ENCODE assay signal across 27 cellular contexts in the genomic region with DNA sequence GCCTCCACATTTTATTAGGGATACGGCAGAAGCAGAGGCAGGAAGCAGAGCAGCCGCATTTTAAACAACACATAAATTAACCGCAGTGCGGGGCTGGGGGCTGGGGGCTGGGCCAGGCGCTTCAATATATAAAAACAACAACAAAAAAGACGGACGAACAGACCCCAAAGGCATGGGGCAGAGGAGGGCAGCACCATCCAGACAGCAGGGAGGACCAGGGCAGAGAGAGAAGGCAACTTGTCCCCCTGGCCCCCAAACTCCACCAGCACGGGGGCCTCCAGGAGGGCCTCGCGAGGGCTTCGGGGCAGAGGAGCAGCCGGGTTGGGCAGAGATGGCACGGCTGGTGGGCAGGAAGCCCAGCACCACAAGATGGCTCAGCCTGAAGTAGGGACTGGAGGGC.
"Had no signal": no experiment of that assay in that cellular context is flagged by ENCODE, and none has a peak within 500 bp of the region (broad histone marks: within the 10 kb centered on the region; RNA-seq: fewer than 3 reads in every experiment).

No MANE protein-coding gene starts in this region.

- H3K27ac Mint-ChIP-seq: activated B cell treated with CpG ODN at 0.5 μM for 24 hours; activated CD4-positive, alpha-beta T cell treated with anti-CD3 and anti-CD28 coated beads for 36 hours; activated naive CD8-positive, alpha-beta T cell treated with anti-CD3 and anti-CD28 coated beads for 36 hours; activated T-cell treated with anti-CD3 and anti-CD28 coated beads, Interleukin-2, amount 50 U/mL, for 24 hours; activated T-helper 2 cell treated with anti-CD3 and anti-CD28 coated beads, Interferon-gamma antibody, Interleukin-2, Interleukin-4, amounts not matched to agents 10 μg/mL and 5 μg/mL and 100 μg/mL, durations not matched to agents 14 hours and 24 hours and 36 hours; immature natural killer cell; T-helper 1 cell treated with Interleukin-12 subunit alpha and Interleukin-12 subunit beta and Interleukin-4 antibody, amounts not matched to agents 30 μg/mL and 1 μg/mL, for 36 hours had no signal

- H3K4me3 Mint-ChIP-seq: activated B cell treated with CpG ODN at 0.5 μM for 24 hours; activated CD4-positive, alpha-beta T cell treated with anti-CD3 and anti-CD28 coated beads for 36 hours; activated naive CD8-positive, alpha-beta T cell treated with anti-CD3 and anti-CD28 coated beads for 36 hours; activated T-cell treated with anti-CD3 and anti-CD28 coated beads, Interleukin-2, amount 50 U/mL, for 24 hours; immature natural killer cell; nephron; T-helper 1 cell treated with Interleukin-12 subunit alpha and Interleukin-12 subunit beta and Interleukin-4 antibody, amounts not matched to agents 30 μg/mL and 1 μg/mL, for 36 hours had no signal

- H3K36me3 Mint-ChIP-seq: activated naive CD8-positive, alpha-beta T cell treated with anti-CD3 and anti-CD28 coated beads for 36 hours had no signal

- H3K27ac ChIP-seq: esophagus muscularis mucosa, hepatocyte, left lung, upper lobe of right lung had no signal

- H3K36me3 ChIP-seq: upper lobe of right lung had no signal

- H3K9me3 Mint-ChIP-seq: activated naive CD8-positive, alpha-beta T cell treated with anti-CD3 and anti-CD28 coated beads for 36 hours; activated T-cell treated with anti-CD3 and anti-CD28 coated beads, Interleukin-2, amount 50 U/mL, for 24 hours; activated T-helper 2 cell treated with anti-CD3 and anti-CD28 coated beads, Interferon-gamma antibody, Interleukin-2, Interleukin-4, amounts not matched to agents 10 μg/mL and 5 μg/mL and 100 μg/mL, durations not matched to agents 14 hours and 24 hours and 36 hours; immature natural killer cell; nephron had no signal

- H3K4me2 ChIP-seq: hepatocyte had no signal

- H3K27me3 Mint-ChIP-seq: activated CD4-positive, alpha-beta T cell treated with anti-CD3 and anti-CD28 coated beads for 36 hours; activated naive CD8-positive, alpha-beta T cell treated with anti-CD3 and anti-CD28 coated beads for 36 hours; activated T-cell treated with anti-CD3 and anti-CD28 coated beads, Interleukin-2, amount 50 U/mL, for 24 hours had no signal

- DNase-seq: activated B cell treated with CpG ODN at 0.5 μM for 24 hours; activated CD4-positive, alpha-beta T cell treated with anti-CD3 and anti-CD28 coated beads for 36 hours; activated CD4-positive, alpha-beta T cell treated with anti-CD3 and anti-CD28 coated beads, Interleukin-2, amount 50 U/mL, for 4 hours; activated CD8-positive, alpha-beta memory T cell treated with anti-CD3 and anti-CD28 coated beads for 24 hours; activated CD8-positive, alpha-beta memory T cell treated with anti-CD3 and anti-CD28 coated beads, Interleukin-2, amount 50 U/mL, for 4 hours; activated naive CD4-positive, alpha-beta T cell treated with Interleukin-2 at 50 U/mL for 16 hours; activated naive CD8-positive, alpha-beta T cell treated with anti-CD3 and anti-CD28 coated beads for 36 hours; activated T-cell treated with anti-CD3 and anti-CD28 coated beads, Interleukin-2, amount 50 U/mL, for 24 hours; central memory CD4-positive, alpha-beta T cell; dermis blood vessel endothelial cell; effector CD8-positive, alpha-beta T cell; glutamatergic neuron; immature natural killer cell; mammary epithelial cell; nucleus accumbens; stimulated activated CD4-positive, alpha-beta T cell treated with anti-CD3 and anti-CD28 coated beads, Interleukin-4, amount 100 ng/mL, for 24 hours; stimulated activated naive CD8-positive, alpha-beta T cell treated with anti-CD3 and anti-CD28 coated beads, Interleukin-15, Interleukin-2, amounts not matched to agents 100 U/mL and 50 U/mL, for 24 hours; T1000 had no signal

- H3K9me3 ChIP-seq: esophagus muscularis mucosa, upper lobe of right lung had no signal

- FAIRE-seq: astrocyte, frontal cortex had no signal

- H3K4me1 Mint-ChIP-seq: activated B cell treated with CpG ODN at 0.5 μM for 24 hours; activated CD4-positive, alpha-beta T cell treated with anti-CD3 and anti-CD28 coated beads for 36 hours; activated naive CD8-positive, alpha-beta T cell treated with anti-CD3 and anti-CD28 coated beads for 36 hours; immature natural killer cell had no signal

- H3K4me1 ChIP-seq: esophagus muscularis mucosa, upper lobe of right lung had no signal

- H3K4me3 ChIP-seq: esophagus muscularis mucosa, hepatocyte, left lung, upper lobe of right lung had no signal

- H3K79me2 ChIP-seq: hepatocyte had no signal

- H2AFZ ChIP-seq: hepatocyte had no signal

- H3K27me3 ChIP-seq: esophagus muscularis mucosa, hepatocyte, left lung, upper lobe of right lung had no signal

- ATAC-seq: activated CD4-positive, alpha-beta T cell treated with anti-CD3 and anti-CD28 coated beads for 36 hours; left lung; stimulated activated naive CD8-positive, alpha-beta T cell treated with anti-CD3 and anti-CD28 coated beads, Interleukin-15, Interleukin-2, amounts not matched to agents 100 U/mL and 50 U/mL, for 24 hours; upper lobe of right lung had no signal
